13 cellular contexts compared by ENCODE assay signal in genomic region chr5:90983148-90983547, GRCh38.
A peak's percentile ranks its signal among the peaks of the same experiment; 100 is the strongest.
DNase-seq lines count a peak whose midpoint lies in the region; ATAC-seq and TF ChIP-seq lines count a peak whose summit lies in the region.
"Had no signal": no experiment of that assay in that cellular context is flagged by ENCODE, and none has a peak within 500 bp of the region (broad histone marks: within the 10 kb centered on the region; RNA-seq: fewer than 3 reads in every experiment).

No MANE protein-coding gene starts in this region.

- in situ Hi-C loops in Panc1 (cut with HindIII; ENCODE audit: low pct_unique_long_range_greater_than_20kb, low sequenced_read_pairs): no loop called here

- H4K91ac ChIP-seq in trophoblast cell (ENCODE audit: low read depth, low read length): no peak overlapping the region

- no peak overlapping the region for H3K14ac ChIP-seq in trophoblast cell (ENCODE audit: low read length)

- intact Hi-C loops in Panc1 (cut with micrococcal nuclease; ENCODE audit: unreplicated experiment): no loop called here

- H4K8ac ChIP-seq in trophoblast cell (ENCODE audit: low read depth, low read length): no peak overlapping the region

- H3K4ac ChIP-seq in trophoblast cell (ENCODE audit: low read depth, low read length): no peak overlapping the region

- H3K79me2 ChIP-seq in trophoblast cell (ENCODE audit: control insufficient read depth, insufficient read depth, low read length, poor library complexity): no peaks in the 10 kb centered on the region

- H3K4me3 ChIP-seq in HL-60 (replicated peaks; ENCODE audit: insufficient read depth, low read length): no peak overlapping the region
- H3K4me3 ChIP-seq in Panc1 (ENCODE audit: low read depth in 2 of 2, low read length in 2 of 2): no peak overlapping the region
- H3K4me3 ChIP-seq in trophoblast cell (ENCODE audit: low read depth, low read length): no peak overlapping the region
- H3K4me3 ChIP-seq: psoas muscle had no signal

- no peak for TF ChIP-seq CTCF in HL-60 (IDR thresholded peaks at IDR 0.05; ENCODE audit: insufficient read depth, low read length)
- no peak for TF ChIP-seq CTCF in Panc1 (IDR thresholded peaks at IDR 0.05)

- no peak overlapping the region for H2AFZ ChIP-seq in trophoblast cell (ENCODE audit: insufficient read depth, low read length, poor library complexity)

- peak overlapping the region; percentile 10 for H3K27ac ChIP-seq in HL-60 (replicated peaks)
- no peak overlapping the region for H3K27ac ChIP-seq in Panc1 (ENCODE audit: low read length)
- H3K27ac ChIP-seq in epithelial cell of prostate: no peak overlapping the region
- no peak overlapping the region for H3K27ac ChIP-seq in trophoblast cell (ENCODE audit: low read depth, low read length)
- H3K27ac ChIP-seq: psoas muscle had no signal

- no peaks in the 10 kb centered on the region for H3K79me1 ChIP-seq in trophoblast cell (ENCODE audit: low read length)

- no CpG with 5 or more reads among the region's 3 CpGs for WGBS in trophoblast cell (ENCODE audit: extremely low coverage, insufficient coverage, insufficient read length)

- H3K36me3 ChIP-seq in Panc1 (ENCODE audit: control insufficient read depth, insufficient read depth, low read length) (no peaks in the 10 kb centered on the region), trophoblast cell (ENCODE audit: control insufficient read depth in 1 of 2, insufficient read depth in 2 of 2, low read length in 2 of 2) (no peaks in the 10 kb centered on the region)

- H3K4me1 ChIP-seq in Panc1 (ENCODE audit: control insufficient read depth, insufficient read depth, low read length) (no peaks in the 10 kb centered on the region), trophoblast cell (ENCODE audit: control insufficient read depth in 1 of 2, insufficient read depth in 2 of 2, low read length in 2 of 2) (no peaks in the 10 kb centered on the region)
- H3K4me1 ChIP-seq: psoas muscle had no signal

- H2BK120ac ChIP-seq in trophoblast cell (ENCODE audit: insufficient read depth, low read length, poor library complexity): no peak overlapping the region

- no peak overlapping the region for H2BK12ac ChIP-seq in trophoblast cell (ENCODE audit: low read length)

- H3K27me3 ChIP-seq in HL-60 (ENCODE audit: insufficient read depth, poor library complexity, severe bottlenecking) (no peaks in the 10 kb centered on the region), Panc1 (ENCODE audit: control insufficient read depth, insufficient read depth, low read length) (no peaks in the 10 kb centered on the region), trophoblast cell (ENCODE audit: insufficient read depth, low read length) (no peaks in the 10 kb centered on the region)

- no peak overlapping the region for H4K12ac ChIP-seq in trophoblast cell (ENCODE audit: low read depth, low read length)

- BruUV-seq in Panc1 (replicated peaks; lab: Mats Ljungman, UMichigan): no TSS peak

- ATAC-seq in Panc1 (peak; percentile 63; the same call in 1 of the 2 replicates), GM21619 (IDR thresholded peaks at IDR 0.05; ENCODE audit: unreplicated experiment) (no peak), HG02970 (IDR thresholded peaks at IDR 0.05; ENCODE audit: low FRiP score, unreplicated experiment) (no peak)
- ATAC-seq: activated CD4-positive, alpha-beta T cell treated with anti-CD3 and anti-CD28 coated beads for 36 hours; effector memory CD8-positive, alpha-beta T cell; left lobe of liver had no signal

- H3K18ac ChIP-seq in trophoblast cell (ENCODE audit: low read length): no peak overlapping the region

- H3K4me2 ChIP-seq in trophoblast cell (ENCODE audit: low read length): no peak overlapping the region

- DNase-seq in HL-60 (ENCODE audit: low read depth in 1 of 2, low spot score in 1 of 2): peak; percentile 55 to 61
- peak; percentile 13 for DNase-seq in Panc1 (ENCODE audit: low read depth, low spot score)
- peak; percentile 40 for DNase-seq in epithelial cell of prostate (ENCODE audit: low read depth, low spot score)
- DNase-seq in trophoblast cell: peak; percentile 70 to 93
- no peak for DNase-seq in DMS53 treated with DMSO at 0.1 percent for 48 hours (lab: John Stamatoyannopoulos, UW; ENCODE audit: unreplicated experiment)
- no peak for DNase-seq in C1 segment of cervical spinal cord (lab: John Stamatoyannopoulos, UW)
- DNase-seq: activated CD4-positive, alpha-beta T cell treated with anti-CD3 and anti-CD28 coated beads for 36 hours; effector memory CD8-positive, alpha-beta T cell; NK-92 treated with Interleukin-12 subunit alpha and Interleukin-12 subunit beta, amount 100 ng/mL, for 24 hours; psoas muscle had no signal

- CTCF ChIA-PET in Panc1 (lab: Charles Lee): no interaction called here

- H3K9me3 ChIP-seq in Panc1 (ENCODE audit: control insufficient read depth, insufficient read depth, low read depth, low read length) (no peaks in the 10 kb centered on the region), trophoblast cell (ENCODE audit: insufficient read depth, low read depth, low read length) (no peaks in the 10 kb centered on the region)
- H3K9me3 ChIP-seq: psoas muscle had no signal

- POLR2A ChIA-PET in Panc1 (lab: Charles Lee): no interaction called here

- no peak overlapping the region for H2BK5ac ChIP-seq in trophoblast cell (ENCODE audit: low read depth, low read length, poor library complexity)

- H2AK5ac ChIP-seq in trophoblast cell (ENCODE audit: low read length): no peak overlapping the region

- H3K23ac ChIP-seq in trophoblast cell (ENCODE audit: low read length): no peak overlapping the region

- H3K9ac ChIP-seq in trophoblast cell (ENCODE audit: low read length): no peak overlapping the region

Comparison
In these comparisons a context has a peak if more than half of its experiments do, and no peak if none do; other contexts are left out.
1. DNase-seq: peak in HL-60 (2 of 2), Panc1 (single experiment), epithelial cell of prostate (single experiment) and trophoblast cell (2 of 2); none in DMS53 treated with DMSO at 0.1 percent for 48 hours (single experiment) and C1 segment of cervical spinal cord (0 of 14).